ENCODE assay signal across 18 cellular contexts in genomic region chr20:44437497-44437896, GRCh38.
"Had no signal": no experiment of that assay in that cellular context is flagged by ENCODE, and none has a peak within 500 bp of the region (broad histone marks: within the 10 kb centered on the region; RNA-seq: fewer than 3 reads in every experiment).

No MANE protein-coding gene starts in this region.

- H3K4me1 ChIP-seq: foreskin keratinocyte, left lung, lower lobe of right lung, parathyroid adenoma, psoas muscle, spleen, uterus had no signal

- H3K27ac ChIP-seq: foreskin keratinocyte, left lung, lower lobe of right lung, parathyroid adenoma, psoas muscle, spleen, uterus had no signal

- H3K4me3 Mint-ChIP-seq: immature natural killer cell, memory B cell, mesothelial cell of epicardium, naive B cell, nephron, type B pancreatic cell had no signal

- H3K9ac ChIP-seq: parathyroid adenoma had no signal

- H3K36me3 ChIP-seq: left lung, lower lobe of right lung, spleen, uterus had no signal

- H3K4me1 Mint-ChIP-seq: immature natural killer cell, memory B cell, mesothelial cell of epicardium, nephron had no signal

- H3K4me3 ChIP-seq: left lung, lower lobe of right lung, psoas muscle, spleen, uterus had no signal

- H3K9me3 ChIP-seq: left lung, lower lobe of right lung, psoas muscle, spleen, uterus had no signal

- H3K27me3 ChIP-seq: uterus had no signal

- H3K36me3 Mint-ChIP-seq: immature natural killer cell, memory B cell, mesothelial cell of epicardium, type B pancreatic cell had no signal

- H3K27ac Mint-ChIP-seq: immature natural killer cell, memory B cell, mesothelial cell of epicardium, nephron, type B pancreatic cell had no signal

- DNase-seq: dermis blood vessel endothelial cell; foreskin keratinocyte; immature natural killer cell; left lung; lower lobe of right lung; naive B cell; psoas muscle; retina; spleen; stimulated activated CD4-positive, alpha-beta T cell treated with anti-CD3 and anti-CD28 coated beads, Interleukin-2, amount 100 ng/mL, for 24 hours; stimulated activated naive CD4-positive, alpha-beta T cell treated with Interleukin-2 at 50 U/mL for 16 hours; uterus had no signal

- ATAC-seq: foreskin keratinocyte, left lung, lower lobe of right lung, psoas muscle, sciatic nerve had no signal

- H3K9me3 Mint-ChIP-seq: immature natural killer cell, memory B cell, mesothelial cell of epicardium, nephron, type B pancreatic cell had no signal
